In the genomic region with DNA sequence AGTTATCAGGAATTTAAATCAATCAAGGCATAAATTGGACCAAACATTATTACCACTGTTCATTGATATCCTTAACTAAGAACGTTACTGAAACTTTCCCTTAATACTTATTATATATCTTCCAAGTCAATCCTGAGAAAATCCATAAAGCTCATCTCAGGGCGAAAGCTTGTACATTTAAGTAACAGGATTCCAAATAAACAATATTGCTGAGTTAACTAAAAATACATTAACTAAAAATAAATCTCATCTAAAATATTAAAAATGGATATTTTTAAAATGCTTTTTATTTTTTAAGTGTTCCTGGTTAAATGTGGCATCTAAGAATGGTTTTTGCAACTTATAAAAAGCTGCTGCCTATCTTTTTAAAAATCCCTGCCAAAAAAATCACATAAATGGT, we compare ENCODE assay signal across 30 cellular contexts.
"Had no signal": no experiment of that assay in that cellular context is flagged by ENCODE, and none has a peak within 500 bp of the region (broad histone marks: within the 10 kb centered on the region; RNA-seq: fewer than 3 reads in every experiment).

No MANE protein-coding gene starts in this region.

- H3K9ac ChIP-seq: neural progenitor cell had no signal

- DNase-seq: heart right ventricle; left cardiac atrium; lower lobe of right lung; mammary epithelial cell; mesendoderm; naive B cell; natural killer cell; nephron progenitor cell; occipital lobe; ovary; stimulated activated CD4-positive, alpha-beta T cell treated with anti-CD3 and anti-CD28 coated beads, Interleukin-12 subunit alpha, Interleukin-12 subunit beta, amount 100 ng/mL, for 4 hours; stimulated activated CD4-positive, alpha-beta T cell treated with anti-CD3 and anti-CD28 coated beads, Interleukin-15, amount 100 ng/mL, for 24 hours; stimulated activated CD4-positive, alpha-beta T cell treated with anti-CD3 and anti-CD28 coated beads, Interleukin-2, amount 100 ng/mL, for 24 hours; stimulated activated CD4-positive, alpha-beta T cell treated with anti-CD3 and anti-CD28 coated beads, Interleukin-4, amount 100 ng/mL, for 1 hour; stimulated activated naive B cell treated with anti-CD40 and anti-IgM and Interleukin-4, amounts not matched to agents 10 μg/mL and 1 μg/mL and 100 μg/mL, for 72 hours; stimulated activated naive CD8-positive, alpha-beta T cell treated with anti-CD3 and anti-CD28 coated beads, Interleukin-15, Interleukin-2, amounts not matched to agents 100 U/mL and 50 U/mL, for 24 hours; stomach; tibial artery; trophoblast cell; upper lobe of right lung had no signal

- H3K36me3 ChIP-seq: lower lobe of right lung, neural progenitor cell, ovary, right atrium auricular region, upper lobe of right lung had no signal

- FAIRE-seq: keratinocyte, urothelium cell line had no signal

- H3K4me1 ChIP-seq: heart right ventricle, lower lobe of right lung, neural progenitor cell, right atrium auricular region, tibial artery, upper lobe of right lung had no signal

- H2AFZ ChIP-seq: hepatocyte, neural progenitor cell had no signal

- H3K27ac ChIP-seq: heart right ventricle, hepatocyte, lower lobe of right lung, neural progenitor cell, neutrophil, ovary, right atrium auricular region, skin epidermis, stomach, thoracic aorta, tibial artery, upper lobe of right lung had no signal

- H3K79me2 ChIP-seq: hepatocyte had no signal

- H3K4me3 ChIP-seq: heart right ventricle, hepatocyte, lower lobe of right lung, neural progenitor cell, ovary, right atrium auricular region, skin epidermis, stomach, thoracic aorta, tibial artery, upper lobe of right lung had no signal

- H3K4me2 ChIP-seq: hepatocyte, neural progenitor cell had no signal

- ATAC-seq: heart right ventricle; left cardiac atrium; left lobe of liver; lower lobe of right lung; natural killer cell; sciatic nerve; stimulated activated naive B cell treated with anti-CD40 and anti-IgM and Interleukin-4, amounts not matched to agents 10 μg/mL and 1 μg/mL and 100 μg/mL, for 72 hours; stimulated activated naive CD8-positive, alpha-beta T cell treated with anti-CD3 and anti-CD28 coated beads, Interleukin-15, Interleukin-2, amounts not matched to agents 100 U/mL and 50 U/mL, for 24 hours; upper lobe of right lung had no signal

- H3K9me3 ChIP-seq: heart right ventricle, lower lobe of right lung, neutrophil, ovary, right atrium auricular region, stomach, thoracic aorta, tibial artery, upper lobe of right lung had no signal

- H3K27me3 ChIP-seq: heart right ventricle, hepatocyte, neural progenitor cell, neutrophil, ovary, right atrium auricular region, stomach, tibial artery, upper lobe of right lung had no signal
